Comparison of ENCODE assay signal across 17 cellular contexts in genomic region chr10:45003432-45004000, GRCh38.
"Had no signal": no experiment of that assay in that cellular context is flagged by ENCODE, and none has a peak within 500 bp of the region (broad histone marks: within the 10 kb centered on the region; RNA-seq: fewer than 3 reads in every experiment).

No MANE protein-coding gene starts in this region.

- ATAC-seq: activated CD4-positive, CD25-positive, alpha-beta regulatory T cell treated with anti-CD3 and anti-CD28 coated beads, Interleukin-2, amount 50 U/mL, for 24 hours; foreskin keratinocyte; left cardiac atrium; naive thymus-derived CD4-positive, alpha-beta T cell; psoas muscle; stimulated activated naive CD8-positive, alpha-beta T cell treated with anti-CD3 and anti-CD28 coated beads, Interleukin-15, Interleukin-2, amounts not matched to agents 100 U/mL and 50 U/mL, for 24 hours had no signal

- H3K4me3 ChIP-seq: lung, psoas muscle, sigmoid colon, upper lobe of left lung had no signal

- H3K27me3 Mint-ChIP-seq: activated naive CD4-positive, alpha-beta T cell treated with anti-CD3 and anti-CD28 coated beads, Interleukin-2, amount 50 U/mL, for 24 hours had no signal

- H3K9me2 ChIP-seq: SK-N-SH had no signal

- DNase-seq: activated CD4-positive, alpha-beta memory T cell treated with anti-CD3 and anti-CD28 coated beads, Interleukin-2, amount 10 ng/mL, durations not matched to agents 7 days and 5 days; activated CD8-positive, alpha-beta memory T cell treated with anti-CD3 and anti-CD28 coated beads, Interleukin-2, amount 50 U/mL, for 4 hours; activated effector memory CD4-positive, alpha-beta T cell treated with Interleukin-2 at 50 U/mL for 16 hours; amygdala; foreskin keratinocyte; left cardiac atrium; naive thymus-derived CD4-positive, alpha-beta T cell; psoas muscle; sigmoid colon; SK-N-SH; stimulated activated CD4-positive, alpha-beta T cell treated with anti-CD3 and anti-CD28 coated beads, Interleukin-2, amount 100 ng/mL, for 24 hours; stimulated activated naive CD8-positive, alpha-beta T cell treated with anti-CD3 and anti-CD28 coated beads, Interleukin-15, Interleukin-2, amounts not matched to agents 100 U/mL and 50 U/mL, for 24 hours; upper lobe of left lung had no signal

- H3K4me2 ChIP-seq: SK-N-SH had no signal

- H3K27me3 ChIP-seq: foreskin keratinocyte, sigmoid colon, upper lobe of left lung had no signal

- H3K27ac ChIP-seq: foreskin keratinocyte, psoas muscle had no signal

- H3K4me3 Mint-ChIP-seq: activated CD4-positive, alpha-beta memory T cell treated with anti-CD3 and anti-CD28 coated beads, Interleukin-2, amount 10 ng/mL, durations not matched to agents 7 days and 5 days had no signal

- H3K9ac ChIP-seq: SK-N-SH had no signal

- H3K27ac Mint-ChIP-seq: activated CD4-positive, alpha-beta memory T cell treated with anti-CD3 and anti-CD28 coated beads, Interleukin-2, amount 10 ng/mL, durations not matched to agents 7 days and 5 days; activated naive CD4-positive, alpha-beta T cell treated with anti-CD3 and anti-CD28 coated beads, Interleukin-2, amount 50 U/mL, for 24 hours; T-helper 1 cell treated with Interleukin-12 subunit alpha and Interleukin-12 subunit beta and Interleukin-4 antibody, amounts not matched to agents 30 μg/mL and 1 μg/mL, for 36 hours had no signal

- H3K9me3 ChIP-seq: psoas muscle, sigmoid colon, SK-N-SH, upper lobe of left lung had no signal
